Comparison of ENCODE assay signal across 8 cellular contexts in genomic region chr3:196942915-196943277, GRCh38. TPM values are rescaled to one million over a fixed set of nuclear protein-coding genes. Genes with fewer than 3 reads are reported as not detected.
A peak's percentile ranks its signal among the peaks of the same experiment; 100 is the strongest.
DNase-seq lines count a peak whose midpoint lies in the region; ATAC-seq and TF ChIP-seq lines count a peak whose summit lies in the region.

No MANE protein-coding gene starts in this region.

- no peaks in the 10 kb centered on the region for H3K9me3 ChIP-seq in RWPE2 (ENCODE audit: severe bottlenecking)
- no peaks in the 10 kb centered on the region for H3K9me3 ChIP-seq in endodermal cell (ENCODE audit: control insufficient read depth, low read length)
- H3K9me3 ChIP-seq in muscle layer of duodenum (ENCODE audit: control insufficient read depth in 1 of 2, low read length in 2 of 2) = no peaks in the 10 kb centered on the region

- peak overlapping the region; percentile 87 for H3K4me3 Mint-ChIP-seq in endodermal cell

- peaks cover 27% of the 10 kb centered on the region for H3K4me1 Mint-ChIP-seq in endodermal cell

- DNase-seq in RWPE2 (ENCODE audit: low spot score) = no peak
- peak; percentile 60 for DNase-seq in endodermal cell
- DNase-seq in central memory CD4-positive, alpha-beta T cell = no peak
- no peak for DNase-seq in SKM-1 treated with dmso at 0.1 percent for 144 hours (lab: John Stamatoyannopoulos, UW; ENCODE audit: unreplicated experiment)

- peak overlapping the region; percentile 94 for H3K27ac Mint-ChIP-seq in endodermal cell

- H3K36me3 ChIP-seq in RWPE2 (ENCODE audit: low read depth) = peaks cover 35% of the 10 kb centered on the region
- H3K36me3 ChIP-seq in endodermal cell (ENCODE audit: control insufficient read depth, insufficient read depth, low read length) = peaks cover 29% of the 10 kb centered on the region
- H3K36me3 ChIP-seq in muscle layer of duodenum (ENCODE audit: control insufficient read depth in 1 of 2, insufficient read depth in 2 of 2, low read length in 2 of 2) = peaks cover 15 to 26% of the 10 kb centered on the region in 2 donors

- H3K27me3 Mint-ChIP-seq in endodermal cell (ENCODE audit: insufficient read depth) = no peaks in the 10 kb centered on the region

- peaks cover 4% of the 10 kb centered on the region for H3K4me1 ChIP-seq in RWPE2 (ENCODE audit: insufficient read depth, poor library complexity, severe bottlenecking)
- peaks cover 3% of the 10 kb centered on the region for H3K4me1 ChIP-seq in endodermal cell (ENCODE audit: control insufficient read depth, insufficient read depth, low read length)
- H3K4me1 ChIP-seq in muscle layer of duodenum (ENCODE audit: control insufficient read depth in 1 of 2, insufficient read depth in 2 of 2, low read length in 2 of 2) = peaks cover 8 to 25% of the 10 kb centered on the region in 2 donors

- H3K9ac ChIP-seq in endodermal cell (ENCODE audit: extremely low read depth, low read length, poor library complexity, severe bottlenecking) = peak overlapping the region; percentile 92

- TF ChIP-seq CTCF in RWPE2 (IDR thresholded peaks at IDR 0.05; ENCODE audit: poor library complexity, severe bottlenecking) (no peak), endodermal cell (conservative IDR thresholded peaks at IDR 0.05) (no peak)

- H3K4me3 ChIP-seq in RWPE2 (ENCODE audit: severe bottlenecking) (peak overlapping the region; percentile 89), endodermal cell (ENCODE audit: low read length) (peak overlapping the region; percentile 97), muscle layer of duodenum (ENCODE audit: low read depth in 1 of 2, low read length in 2 of 2) (peak overlapping the region; percentile 99)

- ATAC-seq in GM18873 (IDR thresholded peaks at IDR 0.05; ENCODE audit: low FRiP score, unreplicated experiment) (peak; percentile 11), HG02938 (IDR thresholded peaks at IDR 0.05; ENCODE audit: unreplicated experiment) (peak; percentile 23), RWPE2 (ENCODE audit: low read depth) (peak; percentile 20), GM18520 (IDR thresholded peaks at IDR 0.05; ENCODE audit: unreplicated experiment) (no peak)

- H3K36me3 Mint-ChIP-seq in endodermal cell (ENCODE audit: low read depth) = peaks cover 18% of the 10 kb centered on the region

- H3K27me3 ChIP-seq in RWPE2 (ENCODE audit: insufficient read depth, poor library complexity, severe bottlenecking) = no peaks in the 10 kb centered on the region
- no peaks in the 10 kb centered on the region for H3K27me3 ChIP-seq in endodermal cell (ENCODE audit: control insufficient read depth, insufficient read depth, low read length, poor library complexity, severe bottlenecking)
- H3K27me3 ChIP-seq in muscle layer of duodenum (ENCODE audit: low read depth, low read length) = no peaks in the 10 kb centered on the region

- H3K9me3 Mint-ChIP-seq in endodermal cell = no peaks in the 10 kb centered on the region

- 0 to 1% methylated on average over 15 to 25 of the region's 25 CpGs for WGBS in endodermal cell (ENCODE audit: insufficient coverage in 1 of 2, insufficient read length in 1 of 2), 2 experiments

- H3K27ac ChIP-seq in RWPE2 (ENCODE audit: poor library complexity, severe bottlenecking) (peak overlapping the region; percentile 70), endodermal cell (ENCODE audit: low read depth, low read length) (peak overlapping the region; percentile 47), muscle layer of duodenum (ENCODE audit: low read length) (peak overlapping the region; percentile 74)

RNA-seq across cellular contexts. Expression of gene NCBP2, which starts 0.6 kb away (rescaled TPM):
- 10 to 100 TPM; 74.9 to 97.3 TPM for total RNA-seq in endodermal cell
- polyA plus RNA-seq in endodermal cell (2013, experiment 1 of 2) = 109 TPM
- 98.5 TPM for polyA plus RNA-seq in endodermal cell (2013, experiment 2 of 2)

RNA-seq across cellular contexts. Expression of gene PIGZ, which starts 25.7 kb away (rescaled TPM):
- total RNA-seq in endodermal cell = under 1 TPM; 0.22 to 0.31 TPM
- polyA plus RNA-seq in endodermal cell (2013, experiment 1 of 2) = 0.46 TPM
- polyA plus RNA-seq in endodermal cell (2013, experiment 2 of 2) = not detected
